Comparison of ENCODE assay signal across 20 cellular contexts in the genomic region with DNA sequence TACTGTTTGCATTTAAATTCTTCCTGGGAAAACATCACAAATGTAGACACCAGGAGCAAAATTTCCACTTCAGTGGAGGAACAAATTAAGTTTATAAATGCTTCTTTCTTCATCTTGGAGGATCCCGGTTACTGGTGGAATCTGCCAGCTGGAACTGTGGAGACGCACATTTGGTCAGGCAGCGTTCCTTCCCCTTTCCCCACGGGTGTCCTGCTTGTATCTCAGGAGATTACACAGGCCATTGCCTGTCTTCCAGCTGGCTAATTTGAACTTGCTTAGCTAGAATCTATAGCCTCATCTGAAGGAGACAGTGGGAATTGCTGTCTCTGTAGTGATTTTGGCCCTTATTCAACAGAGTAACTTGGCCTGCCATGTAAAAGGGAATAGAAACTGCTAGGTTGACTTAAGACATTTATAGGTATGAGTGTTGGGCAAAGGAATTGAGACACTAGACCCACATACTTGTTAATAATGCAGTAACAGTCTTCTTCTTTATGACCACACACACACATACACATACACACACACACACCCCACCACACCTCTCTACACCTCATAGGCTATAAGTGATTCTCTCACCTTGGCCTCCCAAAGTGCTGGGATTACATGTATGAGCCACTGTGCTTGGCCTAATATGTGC. TPM values are rescaled to one million over a fixed set of nuclear protein-coding genes. Genes with fewer than 3 reads are reported as not detected.
"Had no signal": no experiment of that assay in that cellular context is flagged by ENCODE, and none has a peak within 500 bp of the region (broad histone marks: within the 10 kb centered on the region; RNA-seq: fewer than 3 reads in every experiment).

No MANE protein-coding gene starts in this region.

- H3K4me1 ChIP-seq: ascending aorta, colonic mucosa had no signal

- H3K9me3 ChIP-seq: ascending aorta, colonic mucosa had no signal

- H3K27me3 ChIP-seq: ascending aorta, colonic mucosa had no signal

- H3K4me3 Mint-ChIP-seq: activated CD4-positive, alpha-beta T cell treated with anti-CD3 and anti-CD28 coated beads, Interleukin-2, amount 10 ng/mL, durations not matched to agents 7 days and 5 days; activated naive CD8-positive, alpha-beta T cell treated with anti-CD3 and anti-CD28 coated beads, Interleukin-2, amount 50 U/mL, for 24 hours; nephron progenitor cell had no signal

- H3K36me3 ChIP-seq: ascending aorta, colonic mucosa, WERI-Rb-1 had no signal

- H3K4me3 ChIP-seq: ascending aorta, colonic mucosa, skin epidermis had no signal

- H3K27ac Mint-ChIP-seq: activated CD4-positive, alpha-beta T cell treated with anti-CD3 and anti-CD28 coated beads, Interleukin-2, amount 10 ng/mL, durations not matched to agents 7 days and 5 days; activated naive CD8-positive, alpha-beta T cell treated with anti-CD3 and anti-CD28 coated beads, Interleukin-2, amount 50 U/mL, for 24 hours; nephron progenitor cell had no signal

- DNase-seq: activated CD4-positive, alpha-beta T cell treated with anti-CD3 and anti-CD28 coated beads, Interleukin-2, amount 10 ng/mL, durations not matched to agents 7 days and 5 days; activated CD8-positive, alpha-beta memory T cell treated with anti-CD3 and anti-CD28 coated beads for 24 hours; activated naive CD4-positive, alpha-beta T cell treated with Interleukin-2 at 50 U/mL for 16 hours; activated naive CD8-positive, alpha-beta T cell treated with anti-CD3 and anti-CD28 coated beads, Interleukin-2, amount 50 U/mL, for 24 hours; colonic mucosa; effector CD8-positive, alpha-beta T cell; foreskin melanocyte; head of caudate nucleus; nephron progenitor cell; SW 1271; T1000; trophoblast cell; WERI-Rb-1 had no signal

- ATAC-seq: activated naive CD8-positive, alpha-beta T cell treated with anti-CD3 and anti-CD28 coated beads, Interleukin-2, amount 50 U/mL, for 24 hours; left lobe of liver had no signal

- H3K9me3 Mint-ChIP-seq: activated CD4-positive, alpha-beta T cell treated with anti-CD3 and anti-CD28 coated beads, Interleukin-2, amount 10 ng/mL, durations not matched to agents 7 days and 5 days; activated naive CD8-positive, alpha-beta T cell treated with anti-CD3 and anti-CD28 coated beads, Interleukin-2, amount 50 U/mL, for 24 hours; nephron progenitor cell had no signal

- H3K4me1 Mint-ChIP-seq: activated CD4-positive, alpha-beta T cell treated with anti-CD3 and anti-CD28 coated beads, Interleukin-2, amount 10 ng/mL, durations not matched to agents 7 days and 5 days; activated naive CD8-positive, alpha-beta T cell treated with anti-CD3 and anti-CD28 coated beads, Interleukin-2, amount 50 U/mL, for 24 hours had no signal

RNA-seq across cellular contexts. Expression of gene TSBP1, which starts 34.4 kb away (rescaled TPM):
- total RNA-seq: activated CD4-positive, alpha-beta T cell treated with anti-CD3 and anti-CD28 coated beads, Interleukin-2, amount 10 ng/mL, durations not matched to agents 7 days and 5 days; ascending aorta; bronchial epithelial cell; colonic mucosa; left lobe of liver; mesenteric fat pad; osteoblast; subcutaneous adipose tissue had no signal
